10 cellular contexts compared by ENCODE assay signal in the genomic region with DNA sequence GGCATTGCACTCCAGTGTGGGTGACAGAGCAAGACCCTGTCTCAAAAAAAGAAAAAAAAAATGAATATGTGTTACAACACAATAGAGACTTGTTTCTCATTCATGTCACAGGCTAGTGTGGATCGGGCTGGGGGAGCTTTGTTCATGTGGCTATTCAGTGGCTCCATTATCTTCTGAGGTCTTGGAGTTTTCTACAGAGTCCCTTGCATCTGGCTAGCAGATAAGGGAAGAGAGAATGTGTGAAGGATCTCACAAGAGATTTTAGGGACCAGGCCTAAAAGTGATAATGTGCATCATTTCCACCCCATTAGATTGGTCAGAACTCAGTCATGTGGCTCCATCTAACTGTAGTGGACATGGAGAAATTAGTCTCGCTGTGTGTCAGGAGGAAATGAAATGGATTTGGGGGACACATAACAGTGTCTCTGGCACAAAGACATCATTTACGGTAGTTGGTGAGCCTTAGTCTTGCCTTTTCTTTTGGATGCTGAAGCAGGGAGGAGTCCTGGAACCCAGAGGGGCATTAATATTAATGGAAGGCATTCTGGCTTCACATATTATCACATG. TPM values are rescaled to one million over a fixed set of nuclear protein-coding genes. Genes with fewer than 3 reads are reported as not detected.
A peak's percentile ranks its signal among the peaks of the same experiment; 100 is the strongest.
DNase-seq lines count a peak whose midpoint lies in the region; ATAC-seq and TF ChIP-seq lines count a peak whose summit lies in the region.
"Had no signal": no experiment of that assay in that cellular context is flagged by ENCODE, and none has a peak within 500 bp of the region (broad histone marks: within the 10 kb centered on the region; RNA-seq: fewer than 3 reads in every experiment).

No MANE protein-coding gene starts in this region.

- CTCF ChIA-PET in CD4-positive, alpha-beta T cell (lab: Charles Lee): interaction anchor here (0.8 to 1.8 kb wide), 5 partner anchors 18 to 249 kb away, joined by 3 to 6 read pairs (median 4); no protein-coding TSS in a partner anchor
- CTCF ChIA-PET in RWPE1 (lab: Yijun Ruan, JAX): interaction anchor here (0.6 kb wide), 3 partner anchors 207 to 1320 kb away, joined by 3 read pairs; no protein-coding TSS in a partner anchor

- peak overlapping the region; percentile 87 for H3K27ac Mint-ChIP-seq in CD4-positive, alpha-beta T cell
- peak overlapping the region; percentile 39 for H3K27ac Mint-ChIP-seq in endothelial cell (ENCODE audit: unreplicated experiment)

- intact Hi-C loops in CD4-positive, alpha-beta T cell (cut with DNase I, micrococcal nuclease): no loop called here
- intact Hi-C loops in prostate gland (cut with DNase I) (loop anchor here (10.0 kb wide), 2 partner anchors 186 to 256 kb away; a partner anchor contains a TSS), posterior cingulate gyrus (cut with DNase I) (no loop called here)

- H3K36me3 ChIP-seq in prostate gland: no peaks in the 10 kb centered on the region

- no peaks in the 10 kb centered on the region for H3K27me3 Mint-ChIP-seq in CD4-positive, alpha-beta T cell
- no peaks in the 10 kb centered on the region for H3K27me3 Mint-ChIP-seq in endothelial cell (ENCODE audit: unreplicated experiment)

- no peaks in the 10 kb centered on the region for H3K9me3 Mint-ChIP-seq in CD4-positive, alpha-beta T cell
- H3K9me3 Mint-ChIP-seq in endothelial cell (ENCODE audit: unreplicated experiment): no peaks in the 10 kb centered on the region
- H3K9me3 Mint-ChIP-seq: activated T-cell treated with anti-CD3 and anti-CD28 coated beads, Interleukin-2, amount 50 U/mL, for 4 hours had no signal

- no peaks in the 10 kb centered on the region for H3K9me3 ChIP-seq in CD4-positive, alpha-beta T cell (ENCODE audit: control insufficient read depth, low read length)
- H3K9me3 ChIP-seq in prostate gland: no peaks in the 10 kb centered on the region

- DNase-seq in CD4-positive, alpha-beta T cell: no peak
- DNase-seq in RWPE1 (ENCODE audit: low spot score) (no peak), endothelial cell (ENCODE audit: low spot score) (no peak), prostate gland (ENCODE audit: low spot score) (no peak), GM20000 (ENCODE audit: low spot score) (no peak), NCI-H1436 (lab: John Stamatoyannopoulos, UW) (no peak), posterior cingulate gyrus (no peak)
- DNase-seq in stimulated activated CD4-positive, alpha-beta T cell treated with anti-CD3 and anti-CD28 coated beads, Interleukin-4, amount 100 ng/mL, for 24 hours: no peak
- DNase-seq: activated T-cell treated with anti-CD3 and anti-CD28 coated beads, Interleukin-2, amount 50 U/mL, for 4 hours; H7 had no signal

- H3K27ac ChIP-seq in CD4-positive, alpha-beta T cell (ENCODE audit: low read depth, low read length): peak overlapping the region; percentile 13
- H3K27ac ChIP-seq in RWPE1: peak overlapping the region; percentile 91
- peak overlapping the region; percentile 30 to 48 for H3K27ac ChIP-seq in prostate gland

- POLR2A ChIA-PET in CD4-positive, alpha-beta T cell (lab: Charles Lee): interaction anchor here (0.9 to 3.9 kb wide), 3 partner anchors 24 to 33 kb away, joined by 4 to 19 read pairs (median 6); a partner anchor contains a TSS
- POLR2A ChIA-PET in RWPE1 (lab: Yijun Ruan, JAX; ENCODE audit: low non-redundant PET): no interaction called here

- H3K4me1 Mint-ChIP-seq in CD4-positive, alpha-beta T cell (ENCODE audit: low read depth): peaks cover 40% of the 10 kb centered on the region
- peaks cover 24% of the 10 kb centered on the region for H3K4me1 Mint-ChIP-seq in endothelial cell (ENCODE audit: unreplicated experiment)

- H3K36me3 Mint-ChIP-seq in CD4-positive, alpha-beta T cell (ENCODE audit: low read depth): peaks cover 80% of the 10 kb centered on the region
- peaks cover 62% of the 10 kb centered on the region for H3K36me3 Mint-ChIP-seq in endothelial cell (ENCODE audit: low read depth, unreplicated experiment)

- no peak for TF ChIP-seq CTCF in CD4-positive, alpha-beta T cell (IDR thresholded peaks at IDR 0.05)
- TF ChIP-seq CTCF in RWPE1 (conservative IDR thresholded peaks at IDR 0.05; ENCODE audit: low read depth): no peak
- no peak for TF ChIP-seq CTCF in endothelial cell (IDR thresholded peaks at IDR 0.05; ENCODE audit: unreplicated experiment)
- no peak for TF ChIP-seq CTCF in prostate gland (IDR thresholded peaks at IDR 0.05)
- no peak for TF ChIP-seq CTCF in GM20000 (IDR thresholded peaks at IDR 0.05; ENCODE audit: extremely low read depth, missing control alignments)

- TF ChIP-seq POLR2A in prostate gland (IDR thresholded peaks at IDR 0.05): no peak

- 92% methylated on average over 3 of the region's 3 CpGs for WGBS in prostate gland

- no peaks in the 10 kb centered on the region for H3K27me3 ChIP-seq in CD4-positive, alpha-beta T cell (ENCODE audit: control insufficient read depth, insufficient read depth, low read length)
- H3K27me3 ChIP-seq in prostate gland (replicated peaks; ENCODE audit: insufficient read depth): no peaks in the 10 kb centered on the region

- H3K4me3 Mint-ChIP-seq in CD4-positive, alpha-beta T cell: no peak overlapping the region
- H3K4me3 Mint-ChIP-seq in endothelial cell (ENCODE audit: unreplicated experiment): peak overlapping the region; percentile 60

- no peak for ATAC-seq in CD4-positive, alpha-beta T cell (ENCODE audit: poor library complexity)

- H3K4me1 ChIP-seq in prostate gland (replicated peaks): no peaks in the 10 kb centered on the region

- H3K4me3 ChIP-seq in prostate gland: no peak overlapping the region

RNA-seq across cellular contexts. Expression of a gene that starts 32.4 kb away (rescaled TPM):
- total RNA-seq in CD4-positive, alpha-beta T cell: 10 to 100 TPM; 12.6 to 13.7 TPM
- total RNA-seq in endothelial cell (ENCODE audit: unreplicated experiment): 38.6 TPM
- 1 to 10 TPM; 1.7 to 9.8 TPM for total RNA-seq in prostate gland

RNA-seq across cellular contexts. Expression of a gene that starts 34.6 kb away (rescaled TPM):
- 100 to 1,000 TPM; 178 to 181 TPM for total RNA-seq in CD4-positive, alpha-beta T cell
- total RNA-seq in endothelial cell (ENCODE audit: unreplicated experiment) (241 TPM), prostate gland (100 to 1,000 TPM in 1 of 2 donors, 10 to 100 TPM in 1; 92.4 to 141 TPM)

Comparison
In these comparisons a context has a peak if more than half of its experiments do, and no peak if none do; other contexts are left out.
1. H3K27ac ChIP-seq: peak in every context shown above with its lines; median percentile 91 in RWPE1; 39 in prostate gland; 13 in CD4-positive, alpha-beta T cell.